ENCODE assay signal across 23 cellular contexts in the genomic region with DNA sequence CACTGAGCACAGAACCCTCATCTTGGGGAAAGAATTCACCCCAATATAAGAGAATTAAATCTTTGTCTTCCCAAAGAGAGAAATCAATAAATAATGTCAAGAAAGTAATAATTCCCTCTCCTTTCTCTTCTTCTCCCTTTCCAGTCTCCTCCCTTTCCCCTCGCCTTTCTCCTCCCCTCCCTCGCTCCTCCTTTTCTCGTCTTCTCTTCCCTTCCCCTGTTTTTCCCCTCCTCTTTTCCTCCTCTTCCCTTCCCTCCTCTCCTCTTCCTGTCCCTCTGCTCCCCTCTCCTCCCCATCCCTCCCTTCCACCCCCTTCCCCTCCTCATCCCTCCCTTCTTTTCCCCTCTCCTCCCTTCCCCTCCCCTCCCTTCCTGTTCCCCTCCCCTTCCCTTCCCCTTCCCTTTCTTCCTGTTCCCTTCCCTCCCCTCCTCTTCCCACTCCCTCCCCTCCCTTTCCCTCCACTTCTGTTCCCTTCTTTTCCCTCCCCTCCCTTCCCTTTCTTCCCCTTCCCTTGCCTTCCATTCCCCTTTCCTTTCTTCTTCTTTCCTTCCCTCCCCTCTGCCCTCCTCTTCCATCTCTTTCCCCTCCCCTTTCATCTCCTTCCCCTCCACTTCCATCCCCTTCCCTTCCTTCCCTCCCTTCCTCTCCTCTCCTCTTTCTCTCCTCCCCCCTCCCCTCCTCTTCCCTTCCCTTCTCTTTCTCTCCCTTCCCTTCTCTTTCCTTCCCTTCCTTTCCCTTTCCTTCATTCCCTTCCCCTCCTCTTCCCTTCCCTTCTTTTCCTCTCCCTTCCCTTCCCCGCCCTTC.
DNase-seq lines count a peak whose midpoint lies in the region; ATAC-seq, FAIRE-seq and TF ChIP-seq lines count a peak whose summit lies in the region.
"Had no signal": no experiment of that assay in that cellular context is flagged by ENCODE, and none has a peak within 500 bp of the region (broad histone marks: within the 10 kb centered on the region; RNA-seq: fewer than 3 reads in every experiment).

No MANE protein-coding gene starts in this region.

- no peak overlapping the region for H4K91ac ChIP-seq in neuronal stem cell (ENCODE audit: low read depth, low read length, poor library complexity)

- H3K79me2 ChIP-seq in HepG2 (ENCODE audit: insufficient read depth, low read length), result no peaks in the 10 kb centered on the region

- 62% methylated on average over 4 of the region's 4 CpGs for WGBS in HepG2 (ENCODE audit: low lambda C conversion rate)
- WGBS in right lobe of liver (ENCODE audit: insufficient coverage, low coverage, low lambda C conversion rate, missing lambda C conversion rate), result 80% methylated on average over 4 of the region's 4 CpGs
- WGBS in neuronal stem cell (ENCODE audit: extremely low coverage in 2 of 2, insufficient read length in 2 of 2, insufficient replicate concordance in 1 of 2), 2 donors, result 95 to 100% methylated on average over 1 of the region's 4 CpGs

- no peak for TF ChIP-seq EP300 in HepG2 (IDR thresholded peaks at IDR 0.05; ENCODE audit: low read depth in 2 of 2, low read length in 2 of 2)
- no peak for TF ChIP-seq EP300 in HepG2 (CRISPR knock-in tag; IDR thresholded peaks at IDR 0.05; ENCODE audit: borderline replicate concordance)

- peaks cover 12% of the 10 kb centered on the region; the same call in 1 of the 2 replicates for H3K9me3 ChIP-seq in HepG2 (ENCODE audit: low read length)
- no peaks in the 10 kb centered on the region for H3K9me3 ChIP-seq in right lobe of liver
- no peaks in the 10 kb centered on the region for H3K9me3 ChIP-seq in SK-N-MC (ENCODE audit: low read depth, low read length)
- no peaks in the 10 kb centered on the region for H3K9me3 ChIP-seq in neuronal stem cell (replicated peaks in 1 of 2; ENCODE audit: control insufficient read depth in 2 of 2, insufficient read depth in 1 of 2, low read depth in 1 of 2, low read length in 2 of 2)
- H3K9me3 ChIP-seq: A549, Caco-2 had no signal

- intact Hi-C loops in HepG2 (cut with micrococcal nuclease; ENCODE audit: unreplicated experiment), result no loop called here
- intact Hi-C loops in right lobe of liver (cut with DNase I), result no loop called here

- TF ChIP-seq CTCF in HepG2 (CRISPR knock-in tag; IDR thresholded peaks at IDR 0.05), result no peak
- TF ChIP-seq CTCF in right lobe of liver (IDR thresholded peaks at IDR 0.05), result no peak

- H3K4me1 Mint-ChIP-seq in T-cell, result no peaks in the 10 kb centered on the region
- H3K4me1 Mint-ChIP-seq: B cell had no signal

- BruUV-seq in HepG2 (replicated peaks; lab: Mats Ljungman, UMichigan), result no TSS peak

- H3K27ac ChIP-seq in HepG2 (ENCODE audit: extremely low read length, insufficient read depth, low read length), result no peak overlapping the region
- no peak overlapping the region for H3K27ac ChIP-seq in right lobe of liver
- peak overlapping the region; percentile 98 for H3K27ac ChIP-seq in SK-N-MC
- no peak overlapping the region for H3K27ac ChIP-seq in neuronal stem cell (replicated peaks; ENCODE audit: low read length)
- H3K27ac ChIP-seq: 22Rv1; A549; BLaER1 treated with 17β-estradiol and CSF1 and Interleukin-3, amounts not matched to agents 10 nM and 100 nM; C4-2B had no signal

- in situ Hi-C loops in HepG2 (cut with HindIII; ENCODE audit: extremely low pct_ligation_motif_present, low pct_unique_long_range_greater_than_20kb), result no loop called here

- no peak for DNase-seq in HepG2 (ENCODE audit: low spot score)
- DNase-seq in right lobe of liver, result no peak
- no peak for DNase-seq in SK-N-MC (ENCODE audit: low read depth, low spot score)
- DNase-seq in neuronal stem cell (ENCODE audit: low spot score), result no peak
- DNase-seq in NCI-H526 (lab: John Stamatoyannopoulos, UW), result no peak
- no peak for DNase-seq in putamen (ENCODE audit: low spot score)
- DNase-seq in T-cell, result no peak
- DNase-seq: AML-193; Caco-2; Calu3; CD4-positive, alpha-beta T cell; CD8-positive, alpha-beta T cell; DMS79 treated with DMSO at 0.1 percent for 48 hours; GF-D8 had no signal

- H3K23ac ChIP-seq in neuronal stem cell (ENCODE audit: low read depth, low read length, poor library complexity), result no peak overlapping the region

- no peak overlapping the region for H2AK5ac ChIP-seq in neuronal stem cell (ENCODE audit: low read depth, low read length)

- no peak overlapping the region for H3K4ac ChIP-seq in neuronal stem cell (ENCODE audit: low read length)

- H3K4me1 ChIP-seq in HepG2 (ENCODE audit: insufficient read depth, low read length) (peaks cover 25% of the 10 kb centered on the region), right lobe of liver (peaks cover 0 to 21% (median 8%) of the 10 kb centered on the region in 4 donors), neuronal stem cell (ENCODE audit: control insufficient read depth in 2 of 2, insufficient read depth in 1 of 2, low read depth in 1 of 2, low read length in 2 of 2) (no peaks in the 10 kb centered on the region)
- H3K4me1 ChIP-seq: A549; BLaER1 treated with 17β-estradiol and CSF1 and Interleukin-3, amounts not matched to agents 10 nM and 100 nM had no signal

- H3K36me3 Mint-ChIP-seq in T-cell, result no peaks in the 10 kb centered on the region
- H3K36me3 Mint-ChIP-seq: CD8-positive, alpha-beta T cell had no signal

- H2BK5ac ChIP-seq in neuronal stem cell (ENCODE audit: low read length), result no peak overlapping the region

- H4K20me1 ChIP-seq in HepG2 (ENCODE audit: insufficient read depth, low read length), result no peaks in the 10 kb centered on the region
- H4K20me1 ChIP-seq: BLaER1 treated with 17β-estradiol and CSF1 and Interleukin-3, amounts not matched to agents 10 nM and 100 nM had no signal

- no peak for FAIRE-seq in HepG2 (lab: Jason Lieb, UNC)
- FAIRE-seq: A549, D721Med, G401.6, GM12891, GM19239 had no signal

- no peak overlapping the region for H3K9ac ChIP-seq in HepG2 (ENCODE audit: insufficient read depth, low read depth, low read length)
- H3K9ac ChIP-seq in SK-N-MC (ENCODE audit: insufficient read length), result no peak overlapping the region
- peak overlapping the region; percentile 33 for H3K9ac ChIP-seq in neuronal stem cell (ENCODE audit: low read depth, low read length, poor library complexity)
- H3K9ac ChIP-seq: BLaER1 treated with 17β-estradiol and CSF1 and Interleukin-3, amounts not matched to agents 10 nM and 100 nM had no signal

- H3K79me1 ChIP-seq in neuronal stem cell (ENCODE audit: low read depth, low read length), result no peaks in the 10 kb centered on the region

- no peak overlapping the region for H3K4me3 Mint-ChIP-seq in T-cell
- H3K4me3 Mint-ChIP-seq: B cell; CD4-positive, alpha-beta T cell; CD8-positive, alpha-beta T cell had no signal

- no peak overlapping the region for H2BK12ac ChIP-seq in neuronal stem cell (ENCODE audit: low read length)

- H3K27ac Mint-ChIP-seq in T-cell, result no peak overlapping the region
- H3K27ac Mint-ChIP-seq: B cell; CD4-positive, alpha-beta T cell; CD8-positive, alpha-beta T cell had no signal

- TF ChIP-seq RAD21 in HepG2 (CRISPR knock-in tag; IDR thresholded peaks at IDR 0.05), result no peak

- no peak for ATAC-seq in HepG2
- no peak for ATAC-seq in right lobe of liver
- no peak for ATAC-seq in T-cell (replicated peaks in 1 of 4)
- ATAC-seq: A549; CD8-positive, alpha-beta T cell had no signal

- H3K4me3 ChIP-seq in HepG2 (replicated peaks in 1 of 3; ENCODE audit: insufficient read depth in 1 of 3, low read depth in 2 of 3, low read length in 3 of 3), result no peak overlapping the region
- no peak overlapping the region for H3K4me3 ChIP-seq in right lobe of liver
- no peak overlapping the region for H3K4me3 ChIP-seq in SK-N-MC
- H3K4me3 ChIP-seq in neuronal stem cell (ENCODE audit: low read length in 2 of 2), result no peak overlapping the region
- H3K4me3 ChIP-seq: A549; BLaER1 treated with 17β-estradiol and CSF1 and Interleukin-3, amounts not matched to agents 10 nM and 100 nM had no signal

- POLR2A ChIA-PET in HepG2 (lab: Yijun Ruan, JAX), result no interaction called here
- POLR2A ChIA-PET in T-cell (lab: Charles Lee), result no interaction called here

- no peak overlapping the region for H4K8ac ChIP-seq in neuronal stem cell (ENCODE audit: low read depth, low read length)

- no peak overlapping the region for H2AFZ ChIP-seq in HepG2 (ENCODE audit: low read length)
- no peak overlapping the region for H2AFZ ChIP-seq in neuronal stem cell (ENCODE audit: low read length)

- H3K4me2 ChIP-seq in HepG2 (ENCODE audit: low read depth, low read length) (no peak overlapping the region), neuronal stem cell (ENCODE audit: insufficient read depth, low read length, poor library complexity, severe bottlenecking) (no peak overlapping the region)
- H3K4me2 ChIP-seq: A549; BLaER1 treated with 17β-estradiol and CSF1 and Interleukin-3, amounts not matched to agents 10 nM and 100 nM had no signal

- H3K14ac ChIP-seq in neuronal stem cell (ENCODE audit: low read length), result no peak overlapping the region

- H3K18ac ChIP-seq in neuronal stem cell (ENCODE audit: low read length), result no peak overlapping the region

- H2BK120ac ChIP-seq in neuronal stem cell (ENCODE audit: low read depth, low read length), result no peak overlapping the region

- TF ChIP-seq POLR2A in HepG2 (IDR thresholded peaks at IDR 0.05; ENCODE audit: insufficient read depth in 1 of 2, low read depth in 2 of 2, low read length in 2 of 2) (no peak), right lobe of liver (IDR thresholded peaks at IDR 0.05) (no peak)

- peaks cover 7 to 15% of the 10 kb centered on the region in 2 donors for H3K27me3 Mint-ChIP-seq in T-cell

- H3K9me3 Mint-ChIP-seq in T-cell, result peaks cover 10 to 17% (median 10%) of the 10 kb centered on the region in 3 donors
- H3K9me3 Mint-ChIP-seq: CD4-positive, alpha-beta T cell had no signal

- CTCF ChIA-PET in HepG2 (lab: Yijun Ruan, JAX; ENCODE audit: low intra/inter-chr PET ratio, low total read pairs), result no interaction called here
- CTCF ChIA-PET in T-cell (lab: Charles Lee), result no interaction called here

- H3K27me3 ChIP-seq in HepG2 (ENCODE audit: control insufficient read depth in 1 of 2, insufficient read depth in 2 of 2, low read length in 2 of 2) (no peaks in the 10 kb centered on the region), right lobe of liver (no peaks in the 10 kb centered on the region), neuronal stem cell (ENCODE audit: control insufficient read depth in 3 of 3, insufficient read depth in 3 of 3, low read depth in 1 of 3, low read length in 3 of 3) (no peaks in the 10 kb centered on the region)
- H3K27me3 ChIP-seq: BLaER1 treated with 17β-estradiol and CSF1 and Interleukin-3, amounts not matched to agents 10 nM and 100 nM had no signal

- no peak overlapping the region for H2BK15ac ChIP-seq in neuronal stem cell (ENCODE audit: low read length)

- no peaks in the 10 kb centered on the region for H3K36me3 ChIP-seq in HepG2 (replicated peaks in 1 of 2; ENCODE audit: control insufficient read depth in 1 of 2, insufficient read depth in 2 of 2, low read length in 2 of 2)
- no peaks in the 10 kb centered on the region for H3K36me3 ChIP-seq in right lobe of liver
- H3K36me3 ChIP-seq in SK-N-MC (ENCODE audit: insufficient read depth, low read length), result no peaks in the 10 kb centered on the region
- H3K36me3 ChIP-seq in neuronal stem cell (replicated peaks in 1 of 2; ENCODE audit: control insufficient read depth in 2 of 2, insufficient read depth in 2 of 2, low read length in 2 of 2), result no peaks in the 10 kb centered on the region
- H3K36me3 ChIP-seq: BLaER1 treated with 17β-estradiol and CSF1 and Interleukin-3, amounts not matched to agents 10 nM and 100 nM had no signal

TF ChIP-seq in HepG2, 621 proteins besides CTCF, POLR2A, EP300 and RAD21 (continues in another document):
- TF ChIP-seq RBAK (CRISPR knock-in tag; IDR thresholded peaks at IDR 0.05), result no peak
